In genomic region chr1:109537450-109538178, GRCh38 we compare ENCODE assay signal across 21 cellular contexts. TPM values are rescaled to one million over a fixed set of nuclear protein-coding genes. Genes with fewer than 3 reads are reported as not detected.
DNase-seq lines count a peak whose midpoint lies in the region; ATAC-seq lines count a peak whose summit lies in the region.
"Had no signal": no experiment of that assay in that cellular context is flagged by ENCODE, and none has a peak within 500 bp of the region (broad histone marks: within the 10 kb centered on the region; RNA-seq: fewer than 3 reads in every experiment).

No MANE protein-coding gene starts in this region.

- no peak overlapping the region for H3K18ac ChIP-seq in mesendoderm (ENCODE audit: low read length)

- H2BK120ac ChIP-seq in mesendoderm (ENCODE audit: low read depth, low read length): no peak overlapping the region

- no peak overlapping the region for H3K56ac ChIP-seq in mesendoderm (ENCODE audit: low read length)

- no peaks in the 10 kb centered on the region for H3K79me1 ChIP-seq in mesendoderm (ENCODE audit: low read length)

- no peaks in the 10 kb centered on the region; the same call in 1 of the 2 replicates for H3K36me3 ChIP-seq in H7 (replicated peaks; ENCODE audit: control insufficient read depth, insufficient read depth, low read length)
- no peaks in the 10 kb centered on the region for H3K36me3 ChIP-seq in mesendoderm (ENCODE audit: control insufficient read depth, insufficient read depth, low read length)
- H3K36me3 ChIP-seq: BLaER1 had no signal

- H3K4me1 ChIP-seq in mesendoderm (ENCODE audit: control insufficient read depth, low read depth, low read length): no peaks in the 10 kb centered on the region

- H3K27ac ChIP-seq in mesendoderm (ENCODE audit: low read depth, low read length): no peak overlapping the region
- H3K27ac ChIP-seq: BLaER1 had no signal

- no peak overlapping the region for H3K23ac ChIP-seq in mesendoderm (ENCODE audit: low read length)

- H2BK15ac ChIP-seq in mesendoderm (replicated peaks; ENCODE audit: low read depth): no peak overlapping the region

- H4K8ac ChIP-seq in mesendoderm (ENCODE audit: low read depth, low read length): no peak overlapping the region

- H3K9ac ChIP-seq in mesendoderm (ENCODE audit: low read length): no peak overlapping the region
- H3K9ac ChIP-seq: BLaER1 had no signal

- H4K5ac ChIP-seq in mesendoderm (ENCODE audit: low read length): no peak overlapping the region

- H2AK5ac ChIP-seq in mesendoderm (ENCODE audit: low read length): no peak overlapping the region

- no CpG with 5 or more reads among the region's 9 CpGs for WGBS in mesendoderm (ENCODE audit: extremely low coverage, insufficient coverage, low lambda C conversion rate)

- no peak for ATAC-seq in HG02610 (IDR thresholded peaks at IDR 0.05; ENCODE audit: unreplicated experiment)
- ATAC-seq: CD8-positive, alpha-beta T cell; PC-3; SK-N-SH treated with all-trans-retinoic acid at 6 μM for 48 hours had no signal

- DNase-seq in D341Med (ENCODE audit: low spot score): peak; percentile 62
- peak; percentile 44 for DNase-seq in H7
- DNase-seq in mesendoderm: peak; percentile 15
- no peak for DNase-seq in occipital lobe (lab: John Stamatoyannopoulos, UW)
- no peak for DNase-seq in inferior parietal cortex (ENCODE audit: extremely low spot score)
- DNase-seq: Calu3; CD8-positive, alpha-beta T cell; DMS79; NCI-H1417 treated with DMSO at 0.1 percent for 48 hours; NCI-H187 treated with DMSO at 0.1 percent for 48 hours; NCI-H2227 treated with DMSO at 0.1 percent for 48 hours; NCI-H524; PC-3; RPMI8226; SIG-M5 had no signal

- H3K4me2 ChIP-seq in mesendoderm (ENCODE audit: low read length): no peak overlapping the region
- H3K4me2 ChIP-seq: BLaER1 had no signal

- no peak overlapping the region for H3K4ac ChIP-seq in mesendoderm (ENCODE audit: low read depth, low read length)

- no peaks in the 10 kb centered on the region for H3K79me2 ChIP-seq in mesendoderm (ENCODE audit: control insufficient read depth, insufficient read depth, low read length)

- H3K27me3 ChIP-seq in H7 (ENCODE audit: control insufficient read depth, insufficient read depth, low read length) (no peaks in the 10 kb centered on the region; the same call in none of the 2 replicates), mesendoderm (ENCODE audit: insufficient read depth, low read length, poor library complexity) (no peaks in the 10 kb centered on the region)
- H3K27me3 ChIP-seq: BLaER1 had no signal

- H3K4me3 ChIP-seq in H7 (ENCODE audit: insufficient read depth, low read depth, low read length): no peak overlapping the region
- H3K4me3 ChIP-seq in mesendoderm (ENCODE audit: low read length): no peak overlapping the region
- H3K4me3 ChIP-seq: BLaER1 had no signal

- H2BK5ac ChIP-seq in mesendoderm (ENCODE audit: low read length): no peak overlapping the region

RNA-seq across cellular contexts. Expression of gene GPR61, which starts 2.1 kb away (rescaled TPM):
- 0.17 TPM in 1 of 2 replicates, not detected in the other for total RNA-seq in H7 (2014; rRNA removed; shearing (Covaris generic))
- polyA plus RNA-seq in mesendoderm (2013, experiment 1 of 2): 0.10 TPM
- 0.08 TPM for polyA plus RNA-seq in mesendoderm (2013, experiment 2 of 2)
- 5.3 TPM for total RNA-seq in occipital lobe
- total RNA-seq: A673, Calu3, H4, M059J had no signal

RNA-seq across cellular contexts. Expression of gene GNAI3, which starts 10.8 kb away (rescaled TPM):
- 13.3 and 14.6 TPM in 2 replicates for total RNA-seq in H7 (2014; rRNA removed; shearing (Covaris generic))
- 6.2 TPM for polyA plus RNA-seq in mesendoderm (2013, experiment 1 of 2)
- 6.5 TPM for polyA plus RNA-seq in mesendoderm (2013, experiment 2 of 2)
- 21.7 TPM for total RNA-seq in occipital lobe

RNA-seq across cellular contexts. Expression of gene AMIGO1, which starts 28.1 kb away (rescaled TPM):
- 1.1 and 1.9 TPM in 2 replicates for total RNA-seq in H7 (2014; rRNA removed; shearing (Covaris generic))
- polyA plus RNA-seq in mesendoderm (2013, experiment 1 of 2): 0.56 TPM
- polyA plus RNA-seq in mesendoderm (2013, experiment 2 of 2): 0.48 TPM
- total RNA-seq in occipital lobe: 10.3 TPM

RNA-seq across cellular contexts. Expression of gene CYB561D1, which starts 43.7 kb away (rescaled TPM):
- total RNA-seq in H7 (2014; rRNA removed; shearing (Covaris generic)): 3.1 and 4.2 TPM in 2 replicates
- 1.7 TPM for polyA plus RNA-seq in mesendoderm (2013, experiment 1 of 2)
- polyA plus RNA-seq in mesendoderm (2013, experiment 2 of 2): 1.4 TPM
- 6.7 TPM for total RNA-seq in occipital lobe

RNA-seq across cellular contexts. Expression of gene ATXN7L2, which starts 53.9 kb away (rescaled TPM):
- total RNA-seq in H7 (2014; rRNA removed; shearing (Covaris generic)): 9.6 and 9.9 TPM in 2 replicates
- 8.0 TPM for polyA plus RNA-seq in mesendoderm (2013, experiment 1 of 2)
- 8.2 TPM for polyA plus RNA-seq in mesendoderm (2013, experiment 2 of 2)
- total RNA-seq in occipital lobe: 4.1 TPM

Comparison
In these comparisons a context has a peak if more than half of its experiments do, and no peak if none do; other contexts are left out.
1. DNase-seq: peak in D341Med (single experiment), H7 (single experiment) and mesendoderm (single experiment); none in occipital lobe (single experiment) and inferior parietal cortex (single experiment).